1 cellular context compared by ENCODE assay signal in the genomic region with DNA sequence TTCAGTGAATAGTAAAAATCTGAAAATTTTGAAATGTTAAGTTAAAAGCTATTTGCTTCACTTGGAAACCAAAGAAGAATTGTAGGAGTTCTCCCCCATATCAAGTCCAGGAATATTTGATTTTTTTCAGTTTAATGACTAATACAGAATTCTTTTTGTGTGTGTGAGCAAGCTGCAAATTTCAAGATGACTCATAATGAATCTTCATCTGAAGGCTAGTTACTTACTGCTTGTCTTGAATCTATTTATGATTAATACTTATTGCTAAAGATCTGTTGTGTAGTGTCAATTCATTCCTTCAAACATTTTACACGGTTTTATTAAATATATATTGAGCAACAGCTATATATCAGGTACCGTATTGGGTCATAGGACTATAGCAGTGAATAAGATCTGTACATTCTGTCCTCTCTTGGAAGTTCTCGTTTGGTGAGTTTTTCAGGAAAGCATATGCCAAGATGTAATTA.
TF ChIP-seq lines count a peak whose summit lies in the region.

No MANE protein-coding gene starts in this region.

TF ChIP-seq in SK-N-SH, 30 proteins besides CTCF, POLR2A, EP300 and RAD21 (continued from another document):
- TF ChIP-seq, protein P1, sequence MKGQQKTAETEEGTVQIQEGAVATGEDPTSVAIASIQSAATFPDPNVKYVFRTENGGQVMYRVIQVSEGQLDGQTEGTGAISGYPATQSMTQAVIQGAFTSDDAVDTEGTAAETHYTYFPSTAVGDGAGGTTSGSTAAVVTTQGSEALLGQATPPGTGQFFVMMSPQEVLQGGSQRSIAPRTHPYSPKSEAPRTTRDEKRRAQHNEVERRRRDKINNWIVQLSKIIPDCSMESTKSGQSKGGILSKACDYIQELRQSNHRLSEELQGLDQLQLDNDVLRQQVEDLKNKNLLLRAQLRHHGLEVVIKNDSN (IDR thresholded peaks at IDR 0.05; ENCODE audit: borderline replicate concordance, low read depth), result no peak
- TF ChIP-seq GATA2 (CRISPR knock-in tag; IDR thresholded peaks at IDR 0.05) (no peak), RFX5 (IDR thresholded peaks at IDR 0.05; ENCODE audit: low read length) (no peak), SMC3 (IDR thresholded peaks at IDR 0.05; ENCODE audit: low read depth, low read length) (no peak), MEF2A (IDR thresholded peaks at IDR 0.05; ENCODE audit: borderline replicate concordance, low read depth) (peak; percentile 51; the same call in 1 of the 2 replicates), FOXM1 (IDR thresholded peaks at IDR 0.05; ENCODE audit: low read depth) (0 out of 2 replicates have a peak, but pooled peaks have one; percentile 55), RCOR1 (IDR thresholded peaks at IDR 0.05; ENCODE audit: low read length) (no peak), TAF1 (IDR thresholded peaks at IDR 0.05; ENCODE audit: borderline replicate concordance, low read depth, low read length) (no peak), MXI1 (IDR thresholded peaks at IDR 0.05; ENCODE audit: low read depth, low read length) (no peak), NRF1 (IDR thresholded peaks at IDR 0.05; ENCODE audit: low read depth, low read length) (no peak), ELF1 (IDR thresholded peaks at IDR 0.05) (no peak), FOSL2 (IDR thresholded peaks at IDR 0.05; ENCODE audit: borderline replicate concordance, low read depth) (peak; percentile 99), CHD2 (IDR thresholded peaks at IDR 0.05; ENCODE audit: low read length, partially characterized antibody) (no peak), GABPA (IDR thresholded peaks at IDR 0.05; ENCODE audit: low read depth) (no peak), FOXJ3 (CRISPR knock-in tag; IDR thresholded peaks at IDR 0.05) (no peak), NFIC (IDR thresholded peaks at IDR 0.05; ENCODE audit: borderline replicate concordance) (no peak), SIN3A (IDR thresholded peaks at IDR 0.05; ENCODE audit: borderline replicate concordance, low read depth, low read length) (no peak), JUND (IDR thresholded peaks at IDR 0.05) (peak; percentile 97)
- TF ChIP-seq, protein P2, sequence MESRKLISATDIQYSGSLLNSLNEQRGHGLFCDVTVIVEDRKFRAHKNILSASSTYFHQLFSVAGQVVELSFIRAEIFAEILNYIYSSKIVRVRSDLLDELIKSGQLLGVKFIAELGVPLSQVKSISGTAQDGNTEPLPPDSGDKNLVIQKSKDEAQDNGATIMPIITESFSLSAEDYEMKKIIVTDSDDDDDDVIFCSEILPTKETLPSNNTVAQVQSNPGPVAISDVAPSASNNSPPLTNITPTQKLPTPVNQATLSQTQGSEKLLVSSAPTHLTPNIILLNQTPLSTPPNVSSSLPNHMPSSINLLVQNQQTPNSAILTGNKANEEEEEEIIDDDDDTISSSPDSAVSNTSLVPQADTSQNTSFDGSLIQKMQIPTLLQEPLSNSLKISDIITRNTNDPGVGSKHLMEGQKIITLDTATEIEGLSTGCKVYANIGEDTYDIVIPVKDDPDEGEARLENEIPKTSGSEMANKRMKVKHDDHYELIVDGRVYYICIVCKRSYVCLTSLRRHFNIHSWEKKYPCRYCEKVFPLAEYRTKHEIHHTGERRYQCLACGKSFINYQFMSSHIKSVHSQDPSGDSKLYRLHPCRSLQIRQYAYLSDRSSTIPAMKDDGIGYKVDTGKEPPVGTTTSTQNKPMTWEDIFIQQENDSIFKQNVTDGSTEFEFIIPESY (IDR thresholded peaks at IDR 0.05; ENCODE audit: borderline replicate concordance, low read depth), result peak; percentile 37; the same call in 1 of the 2 replicates
- TF ChIP-seq, protein P3, sequence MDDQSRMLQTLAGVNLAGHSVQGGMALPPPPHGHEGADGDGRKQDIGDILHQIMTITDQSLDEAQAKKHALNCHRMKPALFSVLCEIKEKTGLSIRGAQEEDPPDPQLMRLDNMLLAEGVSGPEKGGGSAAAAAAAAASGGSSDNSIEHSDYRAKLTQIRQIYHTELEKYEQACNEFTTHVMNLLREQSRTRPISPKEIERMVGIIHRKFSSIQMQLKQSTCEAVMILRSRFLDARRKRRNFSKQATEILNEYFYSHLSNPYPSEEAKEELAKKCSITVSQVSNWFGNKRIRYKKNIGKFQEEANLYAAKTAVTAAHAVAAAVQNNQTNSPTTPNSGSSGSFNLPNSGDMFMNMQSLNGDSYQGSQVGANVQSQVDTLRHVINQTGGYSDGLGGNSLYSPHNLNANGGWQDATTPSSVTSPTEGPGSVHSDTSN (IDR thresholded peaks at IDR 0.05), result peak; percentile 85
- TF ChIP-seq, protein P4, sequence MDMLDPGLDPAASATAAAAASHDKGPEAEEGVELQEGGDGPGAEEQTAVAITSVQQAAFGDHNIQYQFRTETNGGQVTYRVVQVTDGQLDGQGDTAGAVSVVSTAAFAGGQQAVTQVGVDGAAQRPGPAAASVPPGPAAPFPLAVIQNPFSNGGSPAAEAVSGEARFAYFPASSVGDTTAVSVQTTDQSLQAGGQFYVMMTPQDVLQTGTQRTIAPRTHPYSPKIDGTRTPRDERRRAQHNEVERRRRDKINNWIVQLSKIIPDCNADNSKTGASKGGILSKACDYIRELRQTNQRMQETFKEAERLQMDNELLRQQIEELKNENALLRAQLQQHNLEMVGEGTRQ (IDR thresholded peaks at IDR 0.05; ENCODE audit: borderline replicate concordance, low read depth, low read length), result no peak
- TF ChIP-seq, protein P5, sequence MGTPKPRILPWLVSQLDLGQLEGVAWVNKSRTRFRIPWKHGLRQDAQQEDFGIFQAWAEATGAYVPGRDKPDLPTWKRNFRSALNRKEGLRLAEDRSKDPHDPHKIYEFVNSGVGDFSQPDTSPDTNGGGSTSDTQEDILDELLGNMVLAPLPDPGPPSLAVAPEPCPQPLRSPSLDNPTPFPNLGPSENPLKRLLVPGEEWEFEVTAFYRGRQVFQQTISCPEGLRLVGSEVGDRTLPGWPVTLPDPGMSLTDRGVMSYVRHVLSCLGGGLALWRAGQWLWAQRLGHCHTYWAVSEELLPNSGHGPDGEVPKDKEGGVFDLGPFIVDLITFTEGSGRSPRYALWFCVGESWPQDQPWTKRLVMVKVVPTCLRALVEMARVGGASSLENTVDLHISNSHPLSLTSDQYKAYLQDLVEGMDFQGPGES (IDR thresholded peaks at IDR 0.05; ENCODE audit: low read depth, low read length), result no peak
- TF ChIP-seq, protein P6, sequence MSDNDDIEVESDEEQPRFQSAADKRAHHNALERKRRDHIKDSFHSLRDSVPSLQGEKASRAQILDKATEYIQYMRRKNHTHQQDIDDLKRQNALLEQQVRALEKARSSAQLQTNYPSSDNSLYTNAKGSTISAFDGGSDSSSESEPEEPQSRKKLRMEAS (IDR thresholded peaks at IDR 0.05; ENCODE audit: low read depth), result no peak
- TF ChIP-seq, protein P7, sequence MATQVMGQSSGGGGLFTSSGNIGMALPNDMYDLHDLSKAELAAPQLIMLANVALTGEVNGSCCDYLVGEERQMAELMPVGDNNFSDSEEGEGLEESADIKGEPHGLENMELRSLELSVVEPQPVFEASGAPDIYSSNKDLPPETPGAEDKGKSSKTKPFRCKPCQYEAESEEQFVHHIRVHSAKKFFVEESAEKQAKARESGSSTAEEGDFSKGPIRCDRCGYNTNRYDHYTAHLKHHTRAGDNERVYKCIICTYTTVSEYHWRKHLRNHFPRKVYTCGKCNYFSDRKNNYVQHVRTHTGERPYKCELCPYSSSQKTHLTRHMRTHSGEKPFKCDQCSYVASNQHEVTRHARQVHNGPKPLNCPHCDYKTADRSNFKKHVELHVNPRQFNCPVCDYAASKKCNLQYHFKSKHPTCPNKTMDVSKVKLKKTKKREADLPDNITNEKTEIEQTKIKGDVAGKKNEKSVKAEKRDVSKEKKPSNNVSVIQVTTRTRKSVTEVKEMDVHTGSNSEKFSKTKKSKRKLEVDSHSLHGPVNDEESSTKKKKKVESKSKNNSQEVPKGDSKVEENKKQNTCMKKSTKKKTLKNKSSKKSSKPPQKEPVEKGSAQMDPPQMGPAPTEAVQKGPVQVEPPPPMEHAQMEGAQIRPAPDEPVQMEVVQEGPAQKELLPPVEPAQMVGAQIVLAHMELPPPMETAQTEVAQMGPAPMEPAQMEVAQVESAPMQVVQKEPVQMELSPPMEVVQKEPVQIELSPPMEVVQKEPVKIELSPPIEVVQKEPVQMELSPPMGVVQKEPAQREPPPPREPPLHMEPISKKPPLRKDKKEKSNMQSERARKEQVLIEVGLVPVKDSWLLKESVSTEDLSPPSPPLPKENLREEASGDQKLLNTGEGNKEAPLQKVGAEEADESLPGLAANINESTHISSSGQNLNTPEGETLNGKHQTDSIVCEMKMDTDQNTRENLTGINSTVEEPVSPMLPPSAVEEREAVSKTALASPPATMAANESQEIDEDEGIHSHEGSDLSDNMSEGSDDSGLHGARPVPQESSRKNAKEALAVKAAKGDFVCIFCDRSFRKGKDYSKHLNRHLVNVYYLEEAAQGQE (IDR thresholded peaks at IDR 0.05; ENCODE audit: low read depth, low read length), result no peak
